Comparison of ENCODE assay signal across 16 cellular contexts in the genomic region with DNA sequence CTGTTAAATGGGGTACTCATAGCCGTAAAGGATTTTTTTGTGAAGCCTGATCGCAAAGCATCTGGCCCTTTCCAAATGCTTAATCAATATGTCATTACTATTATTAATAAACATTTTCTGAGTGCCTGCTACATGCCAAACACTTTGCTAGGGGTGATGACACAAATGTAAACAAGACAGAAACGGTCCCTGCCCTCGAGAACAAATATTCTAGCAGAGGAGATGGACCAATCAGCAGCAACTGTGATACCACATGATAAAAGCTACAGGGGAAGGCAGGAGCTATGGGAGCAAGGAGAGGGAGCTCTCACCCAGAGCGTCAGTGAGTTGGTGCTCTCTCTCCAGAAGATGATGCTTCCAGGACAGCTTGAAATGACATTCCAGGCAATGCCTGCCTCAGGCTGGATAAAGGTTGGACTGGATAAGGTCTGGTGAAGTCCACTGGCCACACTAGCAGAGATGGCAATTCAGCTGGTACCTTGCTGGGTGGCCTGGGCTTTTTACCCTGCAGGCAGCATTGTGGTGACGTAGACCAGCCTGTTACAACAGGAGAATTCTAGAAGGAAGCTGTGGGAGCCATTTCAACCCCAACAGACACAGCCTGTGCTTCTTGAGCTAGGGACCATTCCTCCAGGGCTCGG.
"Had no signal": no experiment of that assay in that cellular context is flagged by ENCODE, and none has a peak within 500 bp of the region (broad histone marks: within the 10 kb centered on the region; RNA-seq: fewer than 3 reads in every experiment).

No MANE protein-coding gene starts in this region.

- H3K27me3 Mint-ChIP-seq: activated T-helper 17 cell treated with anti-CD3 and anti-CD28 coated beads, Interleukin-2, amount 50 U/mL, for 72 hours had no signal

- FAIRE-seq: astrocyte, keratinocyte had no signal

- H3K36me3 Mint-ChIP-seq: activated naive CD4-positive, alpha-beta T cell treated with anti-CD3 and anti-CD28 coated beads, Interleukin-2, amount 10 ng/mL, durations not matched to agents 7 days and 5 days; natural killer cell had no signal

- ATAC-seq: activated CD4-positive, CD25-positive, alpha-beta regulatory T cell treated with anti-CD3 and anti-CD28 coated beads, Interleukin-2, amount 50 U/mL, for 24 hours; activated T-helper 17 cell treated with anti-CD3 and anti-CD28 coated beads, Interleukin-2, amount 50 U/mL, for 72 hours; natural killer cell had no signal

- H3K9me3 ChIP-seq: left ventricle myocardium inferior, neutrophil, tibial nerve had no signal

- H3K4me3 ChIP-seq: dorsolateral prefrontal cortex, left ventricle myocardium inferior, tibial nerve had no signal

- DNase-seq: activated CD4-positive, alpha-beta T cell treated with anti-CD3 and anti-CD28 coated beads, Interleukin-2, amount 50 U/mL, for 48 hours; activated naive CD4-positive, alpha-beta T cell treated with anti-CD3 and anti-CD28 coated beads, Interleukin-2, amount 10 ng/mL, durations not matched to agents 7 days and 5 days; dorsolateral prefrontal cortex; left ventricle myocardium inferior; mesenchymal stem cell; natural killer cell; retina; stimulated activated CD4-positive, alpha-beta T cell treated with anti-CD3 and anti-CD28 coated beads, Interleukin-4, amount 100 ng/mL, for 1 hour; stimulated activated naive CD4-positive, alpha-beta T cell; T-helper 9 cell had no signal

- H3K9me3 Mint-ChIP-seq: activated naive CD4-positive, alpha-beta T cell treated with anti-CD3 and anti-CD28 coated beads, Interleukin-2, amount 10 ng/mL, durations not matched to agents 7 days and 5 days; activated T-helper 17 cell treated with anti-CD3 and anti-CD28 coated beads, Interleukin-2, amount 50 U/mL, for 72 hours; natural killer cell had no signal

- H3K36me3 ChIP-seq: neutrophil had no signal

- H3K4me3 Mint-ChIP-seq: activated naive CD4-positive, alpha-beta T cell treated with anti-CD3 and anti-CD28 coated beads, Interleukin-2, amount 10 ng/mL, durations not matched to agents 7 days and 5 days; natural killer cell had no signal

- H3K27ac ChIP-seq: neutrophil had no signal

- H3K27ac Mint-ChIP-seq: activated naive CD4-positive, alpha-beta T cell treated with anti-CD3 and anti-CD28 coated beads, Interleukin-2, amount 10 ng/mL, durations not matched to agents 7 days and 5 days; natural killer cell had no signal

- H3K27me3 ChIP-seq: dorsolateral prefrontal cortex, tibial nerve had no signal
